Comparison of ENCODE assay signal across 9 cellular contexts in the genomic region with DNA sequence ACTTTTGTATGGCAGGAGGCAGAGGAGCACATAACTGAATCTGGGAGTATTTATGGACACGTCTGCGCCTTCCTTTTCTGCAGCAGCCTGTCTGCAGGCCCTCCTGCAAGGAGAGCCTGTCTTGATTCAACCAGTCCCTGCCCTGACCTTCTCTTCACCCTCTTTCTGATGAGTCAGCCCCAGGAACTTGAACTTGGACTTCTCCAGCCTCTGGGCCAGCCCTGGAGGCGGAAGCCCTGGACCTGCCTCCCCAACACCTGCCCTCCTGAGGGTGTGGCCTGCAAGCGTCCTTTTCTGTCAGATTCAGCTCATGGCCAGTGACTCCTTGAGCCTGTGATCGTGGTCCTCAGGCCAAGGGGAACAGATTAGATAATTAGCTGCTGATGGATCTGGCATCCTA. TPM values are rescaled to one million over a fixed set of nuclear protein-coding genes. Genes with fewer than 3 reads are reported as not detected.
DNase-seq lines count a peak whose midpoint lies in the region; ATAC-seq and TF ChIP-seq lines count a peak whose summit lies in the region.
"Had no signal": no experiment of that assay in that cellular context is flagged by ENCODE, and none has a peak within 500 bp of the region (broad histone marks: within the 10 kb centered on the region; RNA-seq: fewer than 3 reads in every experiment).

No MANE protein-coding gene starts in this region.

- peak overlapping the region in 6 of 11 experiments; percentile 4 to 75 (median 34); a peak in 7 of 22 replicates for H3K27ac ChIP-seq in BLaER1 treated with 17β-estradiol and CSF1 and Interleukin-3, amounts not matched to agents 10 nM and 100 nM
- peak overlapping the region in 1 of 2 donors; percentile 54 for H3K27ac ChIP-seq in coronary artery

- peak overlapping the region; percentile 86 to 95 (median 93) for H3K4me2 ChIP-seq in BLaER1 treated with 17β-estradiol and CSF1 and Interleukin-3, amounts not matched to agents 10 nM and 100 nM

- DNase-seq in NCI-H146 treated with DMSO at 0.1 percent for 48 hours (lab: John Stamatoyannopoulos, UW; ENCODE audit: unreplicated experiment) (peak; percentile 63), MCF 10A (ENCODE audit: unreplicated experiment) (peak; percentile 90), left lobe of liver (ENCODE audit: low spot score) (no peak), GM19240 (ENCODE audit: insufficient read length, low spot score) (no peak), coronary artery (ENCODE audit: low spot score) (no peak), NCI-H1694 treated with DMSO at 0.1 percent for 48 hours (lab: John Stamatoyannopoulos, UW) (no peak)
- no peak for DNase-seq in stimulated activated effector memory CD8-positive, alpha-beta T cell treated with anti-CD3 and anti-CD28 coated beads, Interleukin-12 subunit alpha, Interleukin-12 subunit beta, amount 100 ng/mL, for 72 hours (ENCODE audit: low spot score in 2 of 2)
- DNase-seq: activated T-cell treated with anti-CD3 and anti-CD28 coated beads, Interleukin-2, amount 50 U/mL, for 1 hour had no signal

- intact Hi-C loops in MCF 10A (cut with micrococcal nuclease): no loop called here

- H3K9ac ChIP-seq in BLaER1 treated with 17β-estradiol and CSF1 and Interleukin-3, amounts not matched to agents 10 nM and 100 nM: peak overlapping the region in 2 of 11 experiments; percentile 19; a peak in 3 of 22 replicates

- no peaks in the 10 kb centered on the region for H3K36me3 Mint-ChIP-seq in MCF 10A (ENCODE audit: insufficient read depth, unreplicated experiment)
- no peaks in the 10 kb centered on the region for H3K36me3 Mint-ChIP-seq in stimulated activated effector memory CD8-positive, alpha-beta T cell treated with anti-CD3 and anti-CD28 coated beads, Interleukin-12 subunit alpha, Interleukin-12 subunit beta, amount 100 ng/mL, for 72 hours

- POLR2A ChIA-PET in MCF 10A (lab: Yijun Ruan, JAX): interaction anchor here (0.6 to 1.4 kb wide), 5 partner anchors 30 to 872 kb away, joined by 3 to 4 read pairs (median 3); partner anchors contain the start of genes CPSF7, SDHAF2 and SYT7

- peaks cover 93 to 100% (median 100%) of the 10 kb centered on the region in 10 experiments for H3K4me1 ChIP-seq in BLaER1 treated with 17β-estradiol and CSF1 and Interleukin-3, amounts not matched to agents 10 nM and 100 nM

- BruUV-seq in MCF 10A (replicated peaks; lab: Mats Ljungman, UMichigan): no TSS peak

- no peaks in the 10 kb centered on the region for H3K9me3 Mint-ChIP-seq in MCF 10A (ENCODE audit: unreplicated experiment)
- no peaks in the 10 kb centered on the region for H3K9me3 Mint-ChIP-seq in stimulated activated effector memory CD8-positive, alpha-beta T cell treated with anti-CD3 and anti-CD28 coated beads, Interleukin-12 subunit alpha, Interleukin-12 subunit beta, amount 100 ng/mL, for 72 hours

- peaks cover 0 to 67% (median 0%) of the 10 kb centered on the region in 11 experiments; a peak in 6 of 22 replicates for H4K20me1 ChIP-seq in BLaER1 treated with 17β-estradiol and CSF1 and Interleukin-3, amounts not matched to agents 10 nM and 100 nM

- H3K9me3 ChIP-seq in BLaER1 treated with 17β-estradiol and CSF1 and Interleukin-3, amounts not matched to agents 10 nM and 100 nM (replicated peaks in 1 of 11): no peaks in the 10 kb centered on the region

- CTCF ChIA-PET in MCF 10A (lab: Yijun Ruan, JAX): interaction anchor here (0.6 to 3.2 kb wide), 3 partner anchors 34 to 76 kb away, joined by 3 to 20 read pairs (median 3); no protein-coding TSS in a partner anchor

- no peaks in the 10 kb centered on the region for H3K36me3 ChIP-seq in BLaER1 treated with 17β-estradiol and CSF1 and Interleukin-3, amounts not matched to agents 10 nM and 100 nM

- H3K27me3 Mint-ChIP-seq in MCF 10A (ENCODE audit: insufficient read depth, unreplicated experiment): peaks cover 10% of the 10 kb centered on the region

- H3K27me3 ChIP-seq in BLaER1 treated with 17β-estradiol and CSF1 and Interleukin-3, amounts not matched to agents 10 nM and 100 nM: no peaks in the 10 kb centered on the region

- no peak overlapping the region for H3K4me3 Mint-ChIP-seq in MCF 10A (ENCODE audit: unreplicated experiment)
- no peak overlapping the region for H3K4me3 Mint-ChIP-seq in stimulated activated effector memory CD8-positive, alpha-beta T cell treated with anti-CD3 and anti-CD28 coated beads, Interleukin-12 subunit alpha, Interleukin-12 subunit beta, amount 100 ng/mL, for 72 hours

- ATAC-seq in left lobe of liver: peak; percentile 24
- no peak for ATAC-seq in stimulated activated effector memory CD8-positive, alpha-beta T cell treated with anti-CD3 and anti-CD28 coated beads, Interleukin-12 subunit alpha, Interleukin-12 subunit beta, amount 100 ng/mL, for 72 hours

- H3K27ac Mint-ChIP-seq in MCF 10A (ENCODE audit: low read depth, unreplicated experiment): peak overlapping the region; percentile 51
- no peak overlapping the region for H3K27ac Mint-ChIP-seq in stimulated activated effector memory CD8-positive, alpha-beta T cell treated with anti-CD3 and anti-CD28 coated beads, Interleukin-12 subunit alpha, Interleukin-12 subunit beta, amount 100 ng/mL, for 72 hours

- TF ChIP-seq CTCF in MCF 10A (IDR thresholded peaks at IDR 0.05; ENCODE audit: unreplicated experiment) (no peak), coronary artery (IDR thresholded peaks at IDR 0.05) (no peak)

- peaks cover 40% of the 10 kb centered on the region for H3K4me1 Mint-ChIP-seq in MCF 10A (ENCODE audit: insufficient read depth, unreplicated experiment)
- peaks cover 52% of the 10 kb centered on the region for H3K4me1 Mint-ChIP-seq in stimulated activated effector memory CD8-positive, alpha-beta T cell treated with anti-CD3 and anti-CD28 coated beads, Interleukin-12 subunit alpha, Interleukin-12 subunit beta, amount 100 ng/mL, for 72 hours

- no peak overlapping the region for H3K4me3 ChIP-seq in BLaER1 treated with 17β-estradiol and CSF1 and Interleukin-3, amounts not matched to agents 10 nM and 100 nM
- no peak overlapping the region for H3K4me3 ChIP-seq in coronary artery

RNA-seq across cellular contexts. Expression of gene DAGLA, which starts 20.0 kb away (rescaled TPM):
- total RNA-seq in MCF 10A (2022) (1.0 and 1.5 TPM in 2 replicates), left lobe of liver (0.35 TPM)

RNA-seq across cellular contexts. Expression of gene MYRF, which starts 52.2 kb away (rescaled TPM):
- total RNA-seq in MCF 10A (2022) (0.16 TPM in 1 of 2 replicates, not detected in the other), left lobe of liver (15.9 TPM)

Comparison
In these comparisons a context has a peak if more than half of its experiments do, and no peak if none do; other contexts are left out.
1. DNase-seq: peak in NCI-H146 treated with DMSO at 0.1 percent for 48 hours (single experiment) and MCF 10A (single experiment); none in left lobe of liver (single experiment), GM19240 (single experiment), stimulated activated effector memory CD8-positive, alpha-beta T cell treated with anti-CD3 and anti-CD28 coated beads, Interleukin-12 subunit alpha, Interleukin-12 subunit beta, amount 100 ng/mL, for 72 hours (0 of 2), coronary artery (single experiment) and NCI-H1694 treated with DMSO at 0.1 percent for 48 hours (single experiment).
2. RNA of gene MYRF, which starts 52.2 kb away (total RNA-seq): 15.9 TPM in left lobe of liver (single experiment); 0.16 TPM in MCF 10A; every median in the first group is over 10 times any median in the second.